ENCODE assay signal across 14 cellular contexts in genomic region chr7:121085922-121086321, GRCh38.
DNase-seq lines count a peak whose midpoint lies in the region; ATAC-seq, FAIRE-seq and TF ChIP-seq lines count a peak whose summit lies in the region.
"Had no signal": no experiment of that assay in that cellular context is flagged by ENCODE, and none has a peak within 500 bp of the region (broad histone marks: within the 10 kb centered on the region; RNA-seq: fewer than 3 reads in every experiment).

No MANE protein-coding gene starts in this region.

- peak overlapping the region; percentile 40 for H3K4me2 ChIP-seq in OCI-LY3 (ENCODE audit: low read length)
- H3K4me2 ChIP-seq: KMS-11 had no signal

- DNase-seq in AG04449 (ENCODE audit: low read depth, low spot score) (peak; percentile 28), fibroblast of mammary gland (ENCODE audit: low read depth) (peak; percentile 28), ovary (no peak), small intestine (no peak), SHP77 treated with DMSO at 0.1 percent for 48 hours (lab: John Stamatoyannopoulos, UW) (no peak)
- DNase-seq in activated naive CD8-positive, alpha-beta T cell treated with anti-CD3 and anti-CD28 coated beads, Interleukin-2, amount 50 U/mL, for 24 hours: no peak
- DNase-seq: DMS 273 treated with DMSO at 0.1 percent for 48 hours, dorsolateral prefrontal cortex, NCI-H187 treated with DMSO at 0.1 percent for 48 hours, SW 1271 had no signal

- H4K20me1 ChIP-seq in OCI-LY3 (ENCODE audit: insufficient read depth, low read length): no peaks in the 10 kb centered on the region

- H3K4me1 ChIP-seq in OCI-LY3 (ENCODE audit: low read length) (peaks cover 21% of the 10 kb centered on the region), ovary (ENCODE audit: insufficient read depth) (peaks cover 9% of the 10 kb centered on the region), small intestine (ENCODE audit: control insufficient read depth in 2 of 2, insufficient read depth in 1 of 2, low read depth in 1 of 2, low read length in 1 of 2) (no peaks in the 10 kb centered on the region)

- no peak for ATAC-seq in activated naive CD8-positive, alpha-beta T cell treated with anti-CD3 and anti-CD28 coated beads, Interleukin-2, amount 50 U/mL, for 24 hours
- ATAC-seq in HG02610 (IDR thresholded peaks at IDR 0.05; ENCODE audit: unreplicated experiment): no peak

- no peak overlapping the region for H2AFZ ChIP-seq in OCI-LY3 (ENCODE audit: low read depth, low read length)

- FAIRE-seq in small intestine (lab: Jason Lieb, UNC): no peak

- POLR2A ChIA-PET in AG04449 (lab: Yijun Ruan, JAX): no interaction called here

- H3K9me3 Mint-ChIP-seq in activated naive CD8-positive, alpha-beta T cell treated with anti-CD3 and anti-CD28 coated beads, Interleukin-2, amount 50 U/mL, for 24 hours: no peaks in the 10 kb centered on the region
- H3K9me3 Mint-ChIP-seq: nephron had no signal

- H3K27ac Mint-ChIP-seq in activated naive CD8-positive, alpha-beta T cell treated with anti-CD3 and anti-CD28 coated beads, Interleukin-2, amount 50 U/mL, for 24 hours: no peak overlapping the region
- H3K27ac Mint-ChIP-seq: nephron had no signal

- H3K4me3 Mint-ChIP-seq in activated naive CD8-positive, alpha-beta T cell treated with anti-CD3 and anti-CD28 coated beads, Interleukin-2, amount 50 U/mL, for 24 hours: no peak overlapping the region
- H3K4me3 Mint-ChIP-seq: nephron had no signal

- TF ChIP-seq EP300 in ovary (IDR thresholded peaks at IDR 0.05): no peak

- no peak for TF ChIP-seq POLR2A in ovary (IDR thresholded peaks at IDR 0.05)

- H3K9me3 ChIP-seq in OCI-LY3 (ENCODE audit: insufficient read depth, low read length): no peaks in the 10 kb centered on the region
- H3K9me3 ChIP-seq in ovary: no peaks in the 10 kb centered on the region
- H3K9me3 ChIP-seq in small intestine (ENCODE audit: control insufficient read depth, low read depth): no peaks in the 10 kb centered on the region

- H3K36me3 ChIP-seq in OCI-LY3 (replicated peaks; ENCODE audit: low read depth, low read length) (no peaks in the 10 kb centered on the region), ovary (no peaks in the 10 kb centered on the region), small intestine (ENCODE audit: control insufficient read depth in 2 of 2, insufficient read depth in 2 of 2, low read length in 2 of 2) (no peaks in the 10 kb centered on the region)

- H3K9ac ChIP-seq in OCI-LY3 (ENCODE audit: low read length): no peak overlapping the region
- H3K9ac ChIP-seq: KMS-11 had no signal

- TF ChIP-seq CTCF in AG04449 (IDR thresholded peaks at IDR 0.05; ENCODE audit: insufficient read depth, low read length, missing control alignments) (no peak), OCI-LY3 (IDR thresholded peaks at IDR 0.05; ENCODE audit: low read depth, low read length) (no peak), fibroblast of mammary gland (conservative IDR thresholded peaks at IDR 0.05; ENCODE audit: control insufficient read depth, insufficient read depth, low read depth, low read length) (no peak), ovary (IDR thresholded peaks at IDR 0.05) (no peak)

- intact Hi-C loops in ovary (cut with DNase I): no loop called here

- no peaks in the 10 kb centered on the region for H3K79me2 ChIP-seq in OCI-LY3 (ENCODE audit: low read length)

- no peaks in the 10 kb centered on the region for H3K4me1 Mint-ChIP-seq in activated naive CD8-positive, alpha-beta T cell treated with anti-CD3 and anti-CD28 coated beads, Interleukin-2, amount 50 U/mL, for 24 hours

- no peaks in the 10 kb centered on the region for H3K36me3 Mint-ChIP-seq in activated naive CD8-positive, alpha-beta T cell treated with anti-CD3 and anti-CD28 coated beads, Interleukin-2, amount 50 U/mL, for 24 hours (ENCODE audit: low read depth)

- 8 to 25% (median 16%) methylated on average over 3 of the region's 3 CpGs for WGBS in ovary, 3 donors
- 59 to 68% (median 60%) methylated on average over 3 of the region's 3 CpGs for WGBS in small intestine, 3 donors

- H3K27me3 Mint-ChIP-seq in activated naive CD8-positive, alpha-beta T cell treated with anti-CD3 and anti-CD28 coated beads, Interleukin-2, amount 50 U/mL, for 24 hours: no peaks in the 10 kb centered on the region

- CTCF ChIA-PET in AG04449 (lab: Yijun Ruan, JAX): interaction anchor here (10.6 kb wide), 1 partner anchor 97 kb away, joined by 219 read pairs; the partner anchor contains the start of gene CPED1

- H3K27ac ChIP-seq in OCI-LY3 (ENCODE audit: low read length) (no peak overlapping the region), ovary (peak overlapping the region; percentile 9 to 17), small intestine (ENCODE audit: low read depth in 1 of 2, low read length in 1 of 2) (no peak overlapping the region)
- H3K27ac ChIP-seq: KMS-11 had no signal

- H3K27me3 ChIP-seq in OCI-LY3 (ENCODE audit: low read depth, low read length) (peaks cover 9% of the 10 kb centered on the region), ovary (no peaks in the 10 kb centered on the region), small intestine (ENCODE audit: control insufficient read depth in 2 of 2, insufficient read depth in 2 of 2, low read length in 2 of 2) (no peaks in the 10 kb centered on the region)
- H3K27me3 ChIP-seq: dorsolateral prefrontal cortex had no signal

- H3K4me3 ChIP-seq in AG04449 (ENCODE audit: low read depth, low read length) (no peak overlapping the region), OCI-LY3 (ENCODE audit: low read length) (peak overlapping the region; percentile 4; the same call in 1 of the 2 replicates), fibroblast of mammary gland (ENCODE audit: control insufficient read depth, low read depth, low read length) (no peak overlapping the region), ovary (no peak overlapping the region), small intestine (ENCODE audit: low read depth in 1 of 2, low read length in 2 of 2) (no peak overlapping the region)
- H3K4me3 ChIP-seq: dorsolateral prefrontal cortex had no signal

Comparison
In these comparisons a context has a peak if more than half of its experiments do, and no peak if none do; other contexts are left out.
1. DNase-seq: peak in AG04449 (single experiment) and fibroblast of mammary gland (single experiment); none in ovary (0 of 5), activated naive CD8-positive, alpha-beta T cell treated with anti-CD3 and anti-CD28 coated beads, Interleukin-2, amount 50 U/mL, for 24 hours (single experiment), small intestine (single experiment) and SHP77 treated with DMSO at 0.1 percent for 48 hours (single experiment).
2. H3K27ac ChIP-seq: peak in ovary (2 of 2); none in OCI-LY3 (single experiment) and small intestine (0 of 2).